8 cellular contexts compared by ENCODE assay signal in the genomic region with DNA sequence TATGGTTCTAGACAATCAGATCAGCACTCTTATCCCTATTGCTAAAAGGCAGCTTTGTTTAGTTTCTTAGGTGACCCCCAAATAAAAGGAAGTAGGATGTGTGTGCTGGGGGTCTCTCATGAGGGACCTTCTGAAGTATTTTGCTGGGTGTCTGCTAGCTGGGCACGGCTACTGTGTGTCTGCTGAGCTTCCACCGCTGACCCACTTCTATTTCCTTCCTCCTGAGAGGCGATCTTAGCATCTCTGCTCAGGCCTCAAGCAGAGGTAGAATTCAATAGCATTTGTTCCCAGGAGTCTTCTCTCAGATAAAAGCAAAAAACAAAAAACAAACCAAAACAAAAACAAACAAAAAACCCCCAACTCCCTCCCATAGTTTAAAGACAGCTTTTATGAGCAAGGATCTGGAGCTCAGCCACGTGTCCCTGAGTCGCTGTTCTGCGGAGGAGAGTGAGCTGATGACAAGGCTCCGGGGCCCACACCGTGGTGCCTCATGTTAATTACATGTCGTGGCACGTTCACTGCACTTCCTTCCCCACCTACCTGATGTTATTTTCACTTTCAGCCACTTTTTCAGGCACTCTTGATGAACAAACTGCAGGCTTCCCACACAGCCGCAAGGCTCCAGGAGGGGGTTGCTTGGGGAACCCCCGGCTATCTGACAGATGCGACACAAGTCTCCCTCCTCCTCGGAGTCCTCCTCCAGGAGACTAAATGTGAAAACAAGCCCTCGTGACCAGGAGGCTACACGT.
DNase-seq lines count a peak whose midpoint lies in the region; ATAC-seq and TF ChIP-seq lines count a peak whose summit lies in the region.

No MANE protein-coding gene starts in this region.

- peak; percentile 90 for ATAC-seq in GM19324 (IDR thresholded peaks at IDR 0.05; ENCODE audit: low FRiP score, unreplicated experiment)
- ATAC-seq in HG03159 (IDR thresholded peaks at IDR 0.05; ENCODE audit: unreplicated experiment) = peak; percentile 97
- ATAC-seq in activated B cell treated with CpG ODN at 0.5 μM for 24 hours (ENCODE audit: low read depth) = peak; percentile 92
- peak; percentile 96 for ATAC-seq in central memory CD8-positive, alpha-beta T cell (replicated peaks; ENCODE audit: extremely low read depth, poor library complexity, severe bottlenecking)
- no peak for ATAC-seq in sciatic nerve

- peak overlapping the region; percentile 75 for H3K4me3 Mint-ChIP-seq in activated B cell treated with CpG ODN at 0.5 μM for 24 hours
- peak overlapping the region; percentile 64 for H3K4me3 Mint-ChIP-seq in central memory CD8-positive, alpha-beta T cell

- DNase-seq in activated B cell treated with CpG ODN at 0.5 μM for 24 hours = peak; percentile 46
- DNase-seq in central memory CD8-positive, alpha-beta T cell (ENCODE audit: low spot score in 2 of 2) = peak; percentile 30 to 50
- DNase-seq in stimulated activated CD4-positive, alpha-beta T cell treated with anti-CD3 and anti-CD28 coated beads, TNF-alpha, amount 100 ng/mL, for 24 hours (ENCODE audit: low read depth in 3 of 3) = peak; percentile 70 to 81 (median 71)
- no peak for DNase-seq in midbrain (lab: John Stamatoyannopoulos, UW)
- no peak for DNase-seq in HuH-7.5 (ENCODE audit: low spot score)
- no peak for DNase-seq in sciatic nerve (ENCODE audit: low spot score)

- intact Hi-C loops in activated B cell treated with CpG ODN at 0.5 μM for 24 hours (cut with micrococcal nuclease) = loop anchor here (1.0 kb wide), 3 partner anchors 21 to 244 kb away; no protein-coding TSS in a partner anchor
- intact Hi-C loops in sciatic nerve (cut with DNase I) = no loop called here

- H3K27me3 Mint-ChIP-seq in activated B cell treated with CpG ODN at 0.5 μM for 24 hours = peaks cover 3% of the 10 kb centered on the region
- peaks cover 19% of the 10 kb centered on the region for H3K27me3 Mint-ChIP-seq in central memory CD8-positive, alpha-beta T cell

- H3K9me3 Mint-ChIP-seq in activated B cell treated with CpG ODN at 0.5 μM for 24 hours = no peaks in the 10 kb centered on the region
- H3K9me3 Mint-ChIP-seq in central memory CD8-positive, alpha-beta T cell = no peaks in the 10 kb centered on the region

- H3K36me3 Mint-ChIP-seq in activated B cell treated with CpG ODN at 0.5 μM for 24 hours (ENCODE audit: low read depth) = no peaks in the 10 kb centered on the region
- peaks cover 6% of the 10 kb centered on the region for H3K36me3 Mint-ChIP-seq in central memory CD8-positive, alpha-beta T cell (ENCODE audit: insufficient read depth)

- POLR2A ChIA-PET in activated B cell treated with CpG ODN at 0.5 μM for 24 hours (lab: Charles Lee) = interaction anchor here (0.5 to 0.8 kb wide), 3 partner anchors 31 to 683 kb away, joined by 3 to 6 read pairs (median 4); no protein-coding TSS in a partner anchor

- H3K27ac Mint-ChIP-seq in activated B cell treated with CpG ODN at 0.5 μM for 24 hours = peak overlapping the region; percentile 91
- peak overlapping the region; percentile 88 for H3K27ac Mint-ChIP-seq in central memory CD8-positive, alpha-beta T cell (ENCODE audit: low read depth)

- CTCF ChIA-PET in activated B cell treated with CpG ODN at 0.5 μM for 24 hours (lab: Charles Lee) = interaction anchor here (1.0 to 1.5 kb wide), 2 partner anchors 16 to 20 kb away, joined by 3 read pairs; no protein-coding TSS in a partner anchor

- TF ChIP-seq CTCF in activated B cell treated with CpG ODN at 0.5 μM for 24 hours (IDR thresholded peaks at IDR 0.05) = no peak

- H3K4me1 Mint-ChIP-seq in activated B cell treated with CpG ODN at 0.5 μM for 24 hours = peaks cover 60% of the 10 kb centered on the region
- peaks cover 24% of the 10 kb centered on the region for H3K4me1 Mint-ChIP-seq in central memory CD8-positive, alpha-beta T cell

Comparison
In these comparisons a context has a peak if more than half of its experiments do, and no peak if none do; other contexts are left out.
1. DNase-seq: peak in activated B cell treated with CpG ODN at 0.5 μM for 24 hours (single experiment), central memory CD8-positive, alpha-beta T cell (2 of 2) and stimulated activated CD4-positive, alpha-beta T cell treated with anti-CD3 and anti-CD28 coated beads, TNF-alpha, amount 100 ng/mL, for 24 hours (3 of 3); none in midbrain (single experiment), HuH-7.5 (single experiment) and sciatic nerve (single experiment).